In genomic region chr10:118342638-118343020, GRCh38 we compare ENCODE assay signal across 8 cellular contexts. TPM values are rescaled to one million over a fixed set of nuclear protein-coding genes. Genes with fewer than 3 reads are reported as not detected.
A peak's percentile ranks its signal among the peaks of the same experiment; 100 is the strongest.
DNase-seq lines count a peak whose midpoint lies in the region; ATAC-seq, FAIRE-seq and TF ChIP-seq lines count a peak whose summit lies in the region.

No MANE protein-coding gene starts in this region.

- peaks cover 40% of the 10 kb centered on the region in 2 donors for H3K4me1 Mint-ChIP-seq in natural killer cell

- H3K27ac Mint-ChIP-seq in natural killer cell, result peak overlapping the region; percentile 87 to 91

- ATAC-seq in Right ventricle myocardium inferior (no peak), natural killer cell (no peak)

- H3K4me3 ChIP-seq in cardiac muscle cell, result peak overlapping the region; percentile 62

- intact Hi-C loops in Right ventricle myocardium inferior (cut with DNase I) (no loop called here), natural killer cell (cut with micrococcal nuclease) (no loop called here)

- no peaks in the 10 kb centered on the region for H3K9me3 Mint-ChIP-seq in natural killer cell

- H3K36me3 Mint-ChIP-seq in natural killer cell, result no peaks in the 10 kb centered on the region

- no peak overlapping the region for H3K27ac ChIP-seq in cardiac muscle cell

- peaks cover 9 to 16% of the 10 kb centered on the region in 2 donors for H3K27me3 Mint-ChIP-seq in natural killer cell (ENCODE audit: low read depth in 2 of 2)

- no peaks in the 10 kb centered on the region for H3K9me3 ChIP-seq in cardiac muscle cell (ENCODE audit: low read depth)

- H3K4me3 Mint-ChIP-seq in natural killer cell, result peak overlapping the region; percentile 89

- no peak for FAIRE-seq in urothelium cell line (lab: Jason Lieb, UNC)

- TF ChIP-seq CTCF in cardiac muscle cell (IDR thresholded peaks at IDR 0.05; ENCODE audit: low read depth, low read length) (no peak), natural killer cell (IDR thresholded peaks at IDR 0.05) (no peak)

- peaks cover 11% of the 10 kb centered on the region for H3K27me3 ChIP-seq in cardiac muscle cell

- H3K36me3 ChIP-seq in cardiac muscle cell, result no peaks in the 10 kb centered on the region

- peaks cover 12% of the 10 kb centered on the region for H3K4me1 ChIP-seq in cardiac muscle cell (ENCODE audit: low read depth)

- DNase-seq in cardiac muscle cell (ENCODE audit: low read depth in 1 of 2, low spot score in 1 of 2) (no peak), Right ventricle myocardium inferior (ENCODE audit: missing footprints) (no peak), LHCN-M2 (ENCODE audit: low read depth) (peak; percentile 21), dedifferentiated amniotic fluid mesenchymal stem cell (ENCODE audit: extremely low spot score) (peak; percentile 15), natural killer cell (no peak), urothelium cell line (ENCODE audit: low spot score) (no peak), dermis blood vessel endothelial cell (no peak), germinal center (ENCODE audit: low spot score) (no peak)

RNA-seq across cellular contexts. Expression of gene FAM204A, which starts 0.5 kb away (rescaled TPM):
- 39.5 and 40.4 TPM in 2 replicates for total RNA-seq in cardiac muscle cell
- 49.5 and 67.1 TPM in 2 replicates for polyA plus RNA-seq in cardiac muscle cell
- total RNA-seq in Right ventricle myocardium inferior, result 48.5 TPM
- 69.2 and 69.9 TPM in 2 replicates for total RNA-seq in LHCN-M2 (2014; rRNA removed)
- polyA plus RNA-seq in LHCN-M2 (2012), result 32.5 TPM
- total RNA-seq in natural killer cell, result 10 to 100 TPM; 69.2 to 73.2 (median 72.7) TPM
- 67.8 and 77.3 TPM in 2 replicates for total RNA-seq in dermis blood vessel endothelial cell

Comparison
In these comparisons a context has a peak if more than half of its experiments do, and no peak if none do; other contexts are left out.
1. DNase-seq: peak in LHCN-M2 (single experiment) and dedifferentiated amniotic fluid mesenchymal stem cell (single experiment); none in cardiac muscle cell (0 of 2), Right ventricle myocardium inferior (single experiment), natural killer cell (single experiment), urothelium cell line (single experiment), dermis blood vessel endothelial cell (single experiment) and germinal center (single experiment).